ENCODE assay signal across 2 cellular contexts in the genomic region with DNA sequence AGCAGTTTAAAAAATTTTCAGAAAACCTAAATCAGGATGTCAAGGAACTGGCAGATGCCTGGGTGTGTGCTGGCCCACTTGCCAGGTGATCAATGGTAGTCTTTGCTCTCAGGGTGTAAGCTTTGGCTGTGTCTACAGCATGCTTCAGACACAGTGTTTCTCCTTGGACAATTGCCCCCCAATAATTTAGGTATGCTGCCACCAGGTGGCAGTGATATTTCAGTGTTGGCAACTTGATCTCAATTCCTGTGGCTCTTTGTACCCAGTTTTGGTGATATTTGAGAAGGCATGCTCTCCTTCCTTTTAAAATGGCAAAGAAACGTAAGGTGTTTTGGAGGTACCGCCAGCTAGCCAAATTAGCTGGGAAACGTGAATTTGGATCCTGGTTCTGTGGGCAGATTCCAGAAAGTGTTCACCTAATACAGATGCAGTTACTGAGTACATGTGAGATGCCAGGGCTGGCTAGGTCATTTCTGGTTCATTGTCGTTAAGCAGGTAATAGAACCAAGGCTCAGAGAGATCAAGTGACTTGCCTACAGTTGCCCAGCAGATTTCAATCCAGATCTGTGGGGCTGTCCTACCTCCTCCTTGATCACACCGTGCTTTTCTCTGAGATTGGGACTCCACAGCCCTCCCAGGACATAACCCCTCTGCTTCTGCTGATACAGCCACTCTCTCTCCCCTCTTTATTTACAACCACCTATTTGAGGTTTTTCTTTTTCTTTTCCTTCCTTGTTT.
TF ChIP-seq lines count a peak whose summit lies in the region.

No MANE protein-coding gene starts in this region.

TF ChIP-seq in H1, 55 proteins besides CTCF, POLR2A, EP300 and RAD21:
- no peak for TF ChIP-seq SUZ12 (IDR thresholded peaks at IDR 0.05; ENCODE audit: low read length)
- no peak for TF ChIP-seq KDM5A (IDR thresholded peaks at IDR 0.05; ENCODE audit: low read length)
- no peak for TF ChIP-seq EZH2 (IDR thresholded peaks at IDR 0.05; ENCODE audit: low read depth, low read length, severe bottlenecking)
- no peak for TF ChIP-seq E2F6 (IDR thresholded peaks at IDR 0.05)
- TF ChIP-seq JUN (IDR thresholded peaks at IDR 0.05; ENCODE audit: low read depth, low read length) = no peak
- no peak for TF ChIP-seq MAFK (IDR thresholded peaks at IDR 0.05; ENCODE audit: low read depth, low read length)
- no peak for TF ChIP-seq TCF12 (IDR thresholded peaks at IDR 0.05; ENCODE audit: low read depth, low read length)
- TF ChIP-seq SRF (IDR thresholded peaks at IDR 0.05; ENCODE audit: low read depth, low read length) = no peak
- TF ChIP-seq TAF7 (optimal IDR thresholded peaks at IDR 0.05; ENCODE audit: borderline replicate concordance, low read depth, low read length) = no peak
- no peak for TF ChIP-seq SP4 (IDR thresholded peaks at IDR 0.05; ENCODE audit: low read length)
- TF ChIP-seq TEAD4 (IDR thresholded peaks at IDR 0.05; ENCODE audit: low read depth, low read length) = no peak
- TF ChIP-seq FOSL1 (IDR thresholded peaks at IDR 0.05; ENCODE audit: insufficient read depth, low read depth, low read length) = no peak
- no peak for TF ChIP-seq RBBP5 (IDR thresholded peaks at IDR 0.05; ENCODE audit: borderline replicate concordance, low read depth, low read length)
- TF ChIP-seq USF2 (IDR thresholded peaks at IDR 0.05; ENCODE audit: low read length) = no peak
- no peak for TF ChIP-seq CHD1 (IDR thresholded peaks at IDR 0.05; ENCODE audit: low read depth, low read length)

TF ChIP-seq in neural cell, 6 proteins besides CTCF, POLR2A, EP300 and RAD21:
- TF ChIP-seq SMC3 (conservative IDR thresholded peaks at IDR 0.05; ENCODE audit: poor library complexity) (peak; percentile 70), POLR2AphosphoS5 (IDR thresholded peaks at IDR 0.05) (no peak)
TF ChIP-seq in neural cell: peak in this region for 1.
